12 cellular contexts compared by ENCODE assay signal in genomic region chr1:110645962-110646735, GRCh38. TPM values are rescaled to one million over a fixed set of nuclear protein-coding genes. Genes with fewer than 3 reads are reported as not detected.
DNase-seq lines count a peak whose midpoint lies in the region; ATAC-seq and TF ChIP-seq lines count a peak whose summit lies in the region.
"Had no signal": no experiment of that assay in that cellular context is flagged by ENCODE, and none has a peak within 500 bp of the region (broad histone marks: within the 10 kb centered on the region; RNA-seq: fewer than 3 reads in every experiment).

No MANE protein-coding gene starts in this region.

- no peaks in the 10 kb centered on the region for H3K27me3 Mint-ChIP-seq in T-helper 2 cell treated with Interferon-gamma antibody and Interleukin-4, amounts not matched to agents 5 μg/mL and 100 μg/mL, for 36 hours (ENCODE audit: low read depth)

- DNase-seq in T-helper 2 cell treated with Interferon-gamma antibody and Interleukin-4, amounts not matched to agents 5 μg/mL and 100 μg/mL, for 36 hours (ENCODE audit: low spot score), result no peak
- DNase-seq in T-helper 2 cell, result no peak
- peak; percentile 83 for DNase-seq in RPMI7951 (ENCODE audit: low read depth)
- peak; percentile 34 for DNase-seq in fibroblast of pulmonary artery (ENCODE audit: low read depth)
- DNase-seq in smooth muscle cell (lab: John Stamatoyannopoulos, UW; ENCODE audit: unreplicated experiment), result no peak
- DNase-seq in H7, result no peak
- DNase-seq in thyroid gland, result no peak
- DNase-seq: 8988T, body of pancreas, NCI-H1105 treated with DMSO at 0.1 percent for 48 hours, T-helper 9 cell had no signal

- H3K27ac Mint-ChIP-seq in T-helper 2 cell treated with Interferon-gamma antibody and Interleukin-4, amounts not matched to agents 5 μg/mL and 100 μg/mL, for 36 hours, result peak overlapping the region; percentile 73

- TF ChIP-seq POLR2A in thyroid gland (IDR thresholded peaks at IDR 0.05), result no peak

- H2AFZ ChIP-seq in smooth muscle cell (ENCODE audit: low read depth), result no peak overlapping the region

- H4K20me1 ChIP-seq in smooth muscle cell (ENCODE audit: low read depth), result no peaks in the 10 kb centered on the region

- no peaks in the 10 kb centered on the region for H3K79me2 ChIP-seq in smooth muscle cell (ENCODE audit: low read depth)

- peak overlapping the region; percentile 14 for H3K9ac ChIP-seq in smooth muscle cell (ENCODE audit: low read depth)

- WGBS in smooth muscle cell (ENCODE audit: low lambda C conversion rate), result 19% methylated on average over 3 of the region's 3 CpGs
- 73 to 77% methylated on average over 3 of the region's 3 CpGs for WGBS in thyroid gland, 2 donors

- intact Hi-C loops in thyroid gland (cut with DNase I), result no loop called here

- H3K9me3 Mint-ChIP-seq in T-helper 2 cell treated with Interferon-gamma antibody and Interleukin-4, amounts not matched to agents 5 μg/mL and 100 μg/mL, for 36 hours, result peaks cover 4% of the 10 kb centered on the region

- H3K27me3 ChIP-seq in smooth muscle cell (ENCODE audit: low read depth) (no peaks in the 10 kb centered on the region), H7 (ENCODE audit: control insufficient read depth, insufficient read depth, low read length) (no peaks in the 10 kb centered on the region), thyroid gland (peaks cover 2% of the 10 kb centered on the region)
- H3K27me3 ChIP-seq: body of pancreas had no signal

- H3F3A ChIP-seq in smooth muscle cell (ENCODE audit: low read depth), result peaks cover 15% of the 10 kb centered on the region

- no peak for TF ChIP-seq CTCF in fibroblast of pulmonary artery (IDR thresholded peaks at IDR 0.05; ENCODE audit: low read length, missing control alignments)
- no peak for TF ChIP-seq CTCF in smooth muscle cell (IDR thresholded peaks at IDR 0.05; ENCODE audit: borderline replicate concordance, insufficient read depth, poor library complexity, severe bottlenecking)
- TF ChIP-seq CTCF in thyroid gland (IDR thresholded peaks at IDR 0.05), result no peak

- H3K4me3 ChIP-seq in fibroblast of pulmonary artery (replicated peaks; ENCODE audit: low read depth, low read length), result no peak overlapping the region
- H3K4me3 ChIP-seq in smooth muscle cell, result no peak overlapping the region
- no peak overlapping the region for H3K4me3 ChIP-seq in H7 (ENCODE audit: insufficient read depth, low read depth, low read length)
- no peak overlapping the region for H3K4me3 ChIP-seq in thyroid gland (replicated peaks in 1 of 3)
- H3K4me3 ChIP-seq: body of pancreas had no signal

- H3K9me3 ChIP-seq in smooth muscle cell (replicated peaks; ENCODE audit: low read depth), result no peaks in the 10 kb centered on the region
- no peaks in the 10 kb centered on the region for H3K9me3 ChIP-seq in thyroid gland
- H3K9me3 ChIP-seq: body of pancreas had no signal

- H3K27ac ChIP-seq in smooth muscle cell (ENCODE audit: low read depth) (peak overlapping the region; percentile 81), thyroid gland (no peak overlapping the region)
- H3K27ac ChIP-seq: body of pancreas had no signal

- H3K4me1 ChIP-seq in smooth muscle cell (ENCODE audit: low read depth) (peaks cover 28% of the 10 kb centered on the region), thyroid gland (no peaks in the 10 kb centered on the region)
- H3K4me1 ChIP-seq: body of pancreas had no signal

- peak overlapping the region; percentile 64 for H3K4me3 Mint-ChIP-seq in T-helper 2 cell treated with Interferon-gamma antibody and Interleukin-4, amounts not matched to agents 5 μg/mL and 100 μg/mL, for 36 hours

- no peak for ATAC-seq in GM18868 (IDR thresholded peaks at IDR 0.05; ENCODE audit: unreplicated experiment)
- ATAC-seq: body of pancreas had no signal

- no peaks in the 10 kb centered on the region for H3K36me3 ChIP-seq in smooth muscle cell (ENCODE audit: low read depth)
- no peaks in the 10 kb centered on the region for H3K36me3 ChIP-seq in H7 (replicated peaks; ENCODE audit: control insufficient read depth, insufficient read depth, low read length)
- no peaks in the 10 kb centered on the region for H3K36me3 ChIP-seq in thyroid gland

- peaks cover 5% of the 10 kb centered on the region for H3K36me3 Mint-ChIP-seq in T-helper 2 cell treated with Interferon-gamma antibody and Interleukin-4, amounts not matched to agents 5 μg/mL and 100 μg/mL, for 36 hours (ENCODE audit: low read depth)

- H3K4me1 Mint-ChIP-seq in T-helper 2 cell treated with Interferon-gamma antibody and Interleukin-4, amounts not matched to agents 5 μg/mL and 100 μg/mL, for 36 hours (ENCODE audit: low read depth), result peaks cover 51% of the 10 kb centered on the region

- peak overlapping the region; percentile 70 for H3K4me2 ChIP-seq in smooth muscle cell

RNA-seq across cellular contexts. Expression of gene KCNA3, which starts 28.6 kb away (rescaled TPM):
- under 0.01 and 0.10 TPM in 2 replicates for total RNA-seq in RPMI7951 (2014; rRNA removed; shearing (Covaris generic))
- total RNA-seq in smooth muscle cell (5.5 and 9.3 TPM in 2 replicates), thyroid gland (1 to 10 TPM in 2 of 4 donors, under 1 TPM in 2; 0.59 to 3.8 (median 2.0) TPM)
- 2.3 and 3.7 TPM in 2 replicates for polyA plus RNA-seq in smooth muscle cell
- total RNA-seq in H7 (2014; rRNA removed; shearing (Covaris generic)), result 0.48 and 0.59 TPM in 2 replicates

RNA-seq across cellular contexts. Expression of gene KCNA2, which starts 40.0 kb away (rescaled TPM):
- 0.20 and 0.48 TPM in 2 replicates for total RNA-seq in RPMI7951 (2014; rRNA removed; shearing (Covaris generic))
- total RNA-seq in smooth muscle cell (0.81 and 1.7 TPM in 2 replicates), thyroid gland (1 to 10 TPM; 2.9 to 6.8 (median 3.5) TPM)
- 0.16 and 0.99 TPM in 2 replicates for polyA plus RNA-seq in smooth muscle cell
- 0.03 and 0.04 TPM in 2 replicates for total RNA-seq in H7 (2014; rRNA removed; shearing (Covaris generic))

Comparison
In these comparisons a context has a peak if more than half of its experiments do, and no peak if none do; other contexts are left out.
1. DNase-seq: peak in RPMI7951 (single experiment) and fibroblast of pulmonary artery (single experiment); none in T-helper 2 cell treated with Interferon-gamma antibody and Interleukin-4, amounts not matched to agents 5 μg/mL and 100 μg/mL, for 36 hours (single experiment), T-helper 2 cell (0 of 5), smooth muscle cell (single experiment), H7 (single experiment) and thyroid gland (0 of 2).